18 cellular contexts compared by ENCODE assay signal in the genomic region with DNA sequence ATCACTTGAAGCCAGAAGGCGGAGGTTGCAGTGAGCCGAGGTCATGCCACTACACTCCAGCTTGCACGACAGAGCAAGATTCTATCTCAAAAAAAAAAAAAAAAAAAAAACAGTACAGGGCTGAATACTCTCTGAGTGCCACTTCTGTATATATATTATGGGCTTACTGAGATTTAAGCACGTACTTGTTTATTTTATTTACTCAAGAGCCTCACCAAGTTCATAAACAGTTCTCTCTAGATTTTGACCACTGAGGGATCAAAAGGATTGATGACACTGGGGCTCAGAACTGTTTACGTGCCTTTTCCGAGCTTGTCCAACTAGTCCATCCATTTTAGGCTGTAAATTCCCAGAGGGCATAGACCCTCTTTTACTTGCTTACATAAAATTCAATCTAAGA.
"Had no signal": no experiment of that assay in that cellular context is flagged by ENCODE, and none has a peak within 500 bp of the region (broad histone marks: within the 10 kb centered on the region; RNA-seq: fewer than 3 reads in every experiment).

No MANE protein-coding gene starts in this region.

- H3K9me3 ChIP-seq: esophagus muscularis mucosa, left ventricle myocardium inferior, mucosa of descending colon, testis, transverse colon had no signal

- H3K36me3 ChIP-seq: esophagus muscularis mucosa, left ventricle myocardium inferior, transverse colon had no signal

- H3K27me3 Mint-ChIP-seq: central memory CD8-positive, alpha-beta T cell; effector memory CD8-positive, alpha-beta T cell; naive thymus-derived CD8-positive, alpha-beta T cell had no signal

- ATAC-seq: effector memory CD8-positive, alpha-beta T cell; mucosa of descending colon; naive thymus-derived CD8-positive, alpha-beta T cell; sciatic nerve had no signal

- H3K27ac ChIP-seq: esophagus muscularis mucosa, left ventricle myocardium inferior, testis, transverse colon had no signal

- H3K4me3 Mint-ChIP-seq: central memory CD8-positive, alpha-beta T cell; effector memory CD8-positive, alpha-beta T cell; immature natural killer cell; naive thymus-derived CD8-positive, alpha-beta T cell had no signal

- DNase-seq: cortex of kidney; effector memory CD8-positive, alpha-beta T cell; foreskin fibroblast; immature natural killer cell; kidney; left cardiac atrium; left ventricle myocardium inferior; mucosa of descending colon; naive thymus-derived CD8-positive, alpha-beta T cell; posterior cingulate gyrus; stimulated activated CD4-positive, alpha-beta T cell treated with anti-CD3 and anti-CD28 coated beads, Interleukin-2, amount 100 ng/mL, for 24 hours; stimulated activated naive CD4-positive, alpha-beta T cell treated with Interleukin-2 at 50 U/mL for 16 hours; testis; transverse colon had no signal

- H3K27ac Mint-ChIP-seq: effector memory CD8-positive, alpha-beta T cell; immature natural killer cell; naive thymus-derived CD8-positive, alpha-beta T cell had no signal

- H3K4me3 ChIP-seq: esophagus muscularis mucosa, left ventricle myocardium inferior, lung, mucosa of descending colon, testis, transverse colon had no signal

- H3K36me3 Mint-ChIP-seq: naive thymus-derived CD8-positive, alpha-beta T cell had no signal

- H3K9me3 Mint-ChIP-seq: central memory CD8-positive, alpha-beta T cell; effector memory CD8-positive, alpha-beta T cell; naive thymus-derived CD8-positive, alpha-beta T cell had no signal

- H3K27me3 ChIP-seq: esophagus muscularis mucosa, testis, transverse colon had no signal
